Comparison of ENCODE assay signal across 19 cellular contexts in genomic region chr13:103965506-103966243, GRCh38.
"Had no signal": no experiment of that assay in that cellular context is flagged by ENCODE, and none has a peak within 500 bp of the region (broad histone marks: within the 10 kb centered on the region; RNA-seq: fewer than 3 reads in every experiment).

No MANE protein-coding gene starts in this region.

- H3K27me3 ChIP-seq: heart right ventricle, neural progenitor cell, right lobe of liver, testis had no signal

- H3K9me3 Mint-ChIP-seq: neural progenitor cell had no signal

- H3K27ac ChIP-seq: dorsolateral prefrontal cortex, heart right ventricle, neural progenitor cell, right lobe of liver, testis had no signal

- H3K27ac Mint-ChIP-seq: activated CD4-positive, alpha-beta memory T cell treated with anti-CD3 and anti-CD28 coated beads, Interleukin-2, amount 10 ng/mL, durations not matched to agents 7 days and 5 days; activated naive CD8-positive, alpha-beta T cell treated with anti-CD3 and anti-CD28 coated beads for 36 hours; activated T-helper 17 cell treated with anti-CD3 and anti-CD28 coated beads, Interleukin-2, amount 50 U/mL, for 72 hours; naive thymus-derived CD4-positive, alpha-beta T cell; neural progenitor cell; stimulated activated memory B cell treated with anti-CD40 and anti-IgM and Interleukin-4, amounts not matched to agents 10 μg/mL and 1 μg/mL and 100 μg/mL, for 72 hours; T-helper 1 cell treated with Interleukin-12 subunit alpha and Interleukin-12 subunit beta and Interleukin-4 antibody, amounts not matched to agents 30 μg/mL and 1 μg/mL, for 36 hours; type B pancreatic cell had no signal

- H3K4me3 ChIP-seq: dorsolateral prefrontal cortex, heart right ventricle, mucosa of descending colon, neural progenitor cell, right lobe of liver, testis had no signal

- H3K4me2 ChIP-seq: neural progenitor cell had no signal

- H3K27me3 Mint-ChIP-seq: activated CD4-positive, alpha-beta memory T cell treated with anti-CD3 and anti-CD28 coated beads, Interleukin-2, amount 10 ng/mL, durations not matched to agents 7 days and 5 days; activated naive CD8-positive, alpha-beta T cell treated with anti-CD3 and anti-CD28 coated beads for 36 hours; activated T-helper 17 cell treated with anti-CD3 and anti-CD28 coated beads, Interleukin-2, amount 50 U/mL, for 72 hours; naive thymus-derived CD4-positive, alpha-beta T cell; stimulated activated memory B cell treated with anti-CD40 and anti-IgM and Interleukin-4, amounts not matched to agents 10 μg/mL and 1 μg/mL and 100 μg/mL, for 72 hours; type B pancreatic cell had no signal

- H3K36me3 ChIP-seq: heart right ventricle, neural progenitor cell, right lobe of liver had no signal

- H3K9me3 ChIP-seq: heart right ventricle, mucosa of descending colon, right lobe of liver, testis had no signal

- H3K4me1 ChIP-seq: neural progenitor cell, right lobe of liver had no signal

- ATAC-seq: activated T-helper 17 cell treated with anti-CD3 and anti-CD28 coated beads, Interleukin-2, amount 50 U/mL, for 72 hours; heart right ventricle; left ventricle myocardium superior; mucosa of descending colon; naive thymus-derived CD4-positive, alpha-beta T cell; right lobe of liver; stimulated activated memory B cell treated with anti-CD40 and anti-IgM and Interleukin-4, amounts not matched to agents 10 μg/mL and 1 μg/mL and 100 μg/mL, for 72 hours had no signal

- H3K4me1 Mint-ChIP-seq: activated CD4-positive, alpha-beta memory T cell treated with anti-CD3 and anti-CD28 coated beads, Interleukin-2, amount 10 ng/mL, durations not matched to agents 7 days and 5 days; activated naive CD8-positive, alpha-beta T cell treated with anti-CD3 and anti-CD28 coated beads for 36 hours; activated T-helper 17 cell treated with anti-CD3 and anti-CD28 coated beads, Interleukin-2, amount 50 U/mL, for 72 hours; naive thymus-derived CD4-positive, alpha-beta T cell; neural progenitor cell; stimulated activated memory B cell treated with anti-CD40 and anti-IgM and Interleukin-4, amounts not matched to agents 10 μg/mL and 1 μg/mL and 100 μg/mL, for 72 hours had no signal

- H3K9ac ChIP-seq: neural progenitor cell had no signal

- H3K36me3 Mint-ChIP-seq: activated naive CD8-positive, alpha-beta T cell treated with anti-CD3 and anti-CD28 coated beads for 36 hours; naive thymus-derived CD4-positive, alpha-beta T cell; neural progenitor cell; stimulated activated memory B cell treated with anti-CD40 and anti-IgM and Interleukin-4, amounts not matched to agents 10 μg/mL and 1 μg/mL and 100 μg/mL, for 72 hours; type B pancreatic cell had no signal

- H2AFZ ChIP-seq: neural progenitor cell had no signal

- DNase-seq: activated CD4-positive, alpha-beta memory T cell treated with anti-CD3 and anti-CD28 coated beads, Interleukin-2, amount 10 ng/mL, durations not matched to agents 7 days and 5 days; activated CD4-positive, alpha-beta T cell treated with anti-CD3 and anti-CD28 coated beads for 48 hours; activated naive CD4-positive, alpha-beta T cell; activated naive CD8-positive, alpha-beta T cell treated with anti-CD3 and anti-CD28 coated beads for 36 hours; activated T-cell treated with anti-CD3 and anti-CD28 coated beads, Interleukin-2, amount 50 U/mL, for 1 hour; amniotic stem cell; dorsolateral prefrontal cortex; heart right ventricle; left ventricle myocardium superior; mucosa of descending colon; naive thymus-derived CD4-positive, alpha-beta T cell; right lobe of liver; stimulated activated CD4-positive, alpha-beta T cell treated with anti-CD3 and anti-CD28 coated beads, Interleukin-4, amount 100 ng/mL, for 4 hours; testis had no signal

- H3K4me3 Mint-ChIP-seq: activated CD4-positive, alpha-beta memory T cell treated with anti-CD3 and anti-CD28 coated beads, Interleukin-2, amount 10 ng/mL, durations not matched to agents 7 days and 5 days; activated naive CD8-positive, alpha-beta T cell treated with anti-CD3 and anti-CD28 coated beads for 36 hours; activated T-helper 17 cell treated with anti-CD3 and anti-CD28 coated beads, Interleukin-2, amount 50 U/mL, for 72 hours; naive thymus-derived CD4-positive, alpha-beta T cell; neural progenitor cell; stimulated activated memory B cell treated with anti-CD40 and anti-IgM and Interleukin-4, amounts not matched to agents 10 μg/mL and 1 μg/mL and 100 μg/mL, for 72 hours; T-helper 1 cell treated with Interleukin-12 subunit alpha and Interleukin-12 subunit beta and Interleukin-4 antibody, amounts not matched to agents 30 μg/mL and 1 μg/mL, for 36 hours; type B pancreatic cell had no signal
